In genomic region chr4:2963185-2964076, GRCh38 we compare ENCODE assay signal across 8 cellular contexts. TPM values are rescaled to one million over a fixed set of nuclear protein-coding genes. Genes with fewer than 3 reads are reported as not detected.
DNase-seq lines count a peak whose midpoint lies in the region; ATAC-seq and TF ChIP-seq lines count a peak whose summit lies in the region.

TSS of gene GRK4 (plus strand) at chr4:2963571. CDS start at chr4:2964071, 500 bp downstream.
TSS of gene NOP14 (minus strand) at chr4:2963406. CDS start at chr4:2963319, 87 bp downstream.

- no peaks in the 10 kb centered on the region for H3K27me3 ChIP-seq in endodermal cell (ENCODE audit: control insufficient read depth, insufficient read depth, low read length, poor library complexity, severe bottlenecking)

- WGBS in endodermal cell (ENCODE audit: insufficient coverage in 1 of 2, insufficient read length in 1 of 2), 2 experiments: 0% methylated on average over 24 to 118 of the region's 118 CpGs

- peaks cover 18% of the 10 kb centered on the region for H3K4me1 Mint-ChIP-seq in endodermal cell

- peaks cover 6% of the 10 kb centered on the region for H3K36me3 Mint-ChIP-seq in endodermal cell (ENCODE audit: low read depth)

- DNase-seq in D341Med (ENCODE audit: low spot score) (peak; percentile 97), HUDEP-2 (lab: John Stamatoyannopoulos, UW; ENCODE audit: unreplicated experiment in 76 of 76) (peak in 75 of 76 experiments; percentile 45 to 97 (median 93)), NOMO-1 treated with DMSO at 0.1 percent for 48 hours (lab: John Stamatoyannopoulos, UW; ENCODE audit: unreplicated experiment) (peak; percentile 97), endodermal cell (peak; percentile 99), mesenteric fat pad (ENCODE audit: low spot score) (peak; percentile 99)
- peak; percentile 89 for DNase-seq in activated CD8-positive, alpha-beta memory T cell treated with anti-CD3 and anti-CD28 coated beads, Interleukin-2, amount 50 U/mL, for 1 hour (ENCODE audit: extremely low read depth)
- DNase-seq in stimulated activated CD8-positive, alpha-beta memory T cell treated with anti-CD3 and anti-CD28 coated beads, Interleukin-15, amount 100 ng/mL, for 1 hour (ENCODE audit: low read depth): peak; percentile 92

- peaks cover 4% of the 10 kb centered on the region for H3K4me1 ChIP-seq in endodermal cell (ENCODE audit: control insufficient read depth, insufficient read depth, low read length)

- peak within 1 kb of the TSS; percentile 80 for H3K27ac ChIP-seq in endodermal cell (ENCODE audit: low read depth, low read length)

- H3K9me3 Mint-ChIP-seq in endodermal cell: no peaks in the 10 kb centered on the region

- H3K27me3 Mint-ChIP-seq in endodermal cell (ENCODE audit: insufficient read depth): peaks cover 5% of the 10 kb centered on the region

- peak; percentile 44 for TF ChIP-seq CTCF in endodermal cell (conservative IDR thresholded peaks at IDR 0.05)

- peaks cover 3% of the 10 kb centered on the region for H3K36me3 ChIP-seq in endodermal cell (ENCODE audit: control insufficient read depth, insufficient read depth, low read length)

- H3K4me3 Mint-ChIP-seq in endodermal cell: peak within 1 kb of the TSS; percentile 90

- peak within 1 kb of the TSS; percentile 98 for H3K27ac Mint-ChIP-seq in endodermal cell

- H3K9me3 ChIP-seq in endodermal cell (ENCODE audit: control insufficient read depth, low read length): no peaks in the 10 kb centered on the region

- peak within 1 kb of the TSS; percentile 82 for H3K9ac ChIP-seq in endodermal cell (ENCODE audit: extremely low read depth, low read length, poor library complexity, severe bottlenecking)

- H3K4me3 ChIP-seq in endodermal cell (ENCODE audit: low read length): peak within 1 kb of the TSS; percentile 88

- peak; percentile 86 for ATAC-seq in GM21390 (IDR thresholded peaks at IDR 0.05; ENCODE audit: unreplicated experiment)

RNA-seq across cellular contexts. Expression of gene GRK4, which starts in this region (rescaled TPM):
- total RNA-seq in endodermal cell: 1 to 10 TPM; 2.8 to 4.2 TPM
- 3.5 TPM for polyA plus RNA-seq in endodermal cell (2013, experiment 1 of 2)
- polyA plus RNA-seq in endodermal cell (2013, experiment 2 of 2): 4.0 TPM
- 6.0 TPM for total RNA-seq in mesenteric fat pad

RNA-seq across cellular contexts. Expression of gene NOP14, which starts in this region (rescaled TPM):
- total RNA-seq in endodermal cell (10 to 100 TPM; 23.0 to 31.9 TPM), mesenteric fat pad (37.5 TPM)
- polyA plus RNA-seq in endodermal cell (2013, experiment 1 of 2): 20.5 TPM
- polyA plus RNA-seq in endodermal cell (2013, experiment 2 of 2): 18.2 TPM

Comparison
In these comparisons a context has a peak if more than half of its experiments do, and no peak if none do; other contexts are left out.
1. Peak in every context shown above with its lines: DNase-seq, ATAC-seq, H3K4me3 ChIP-seq and H3K27ac ChIP-seq.